1 cellular context compared by ENCODE assay signal in the genomic region with DNA sequence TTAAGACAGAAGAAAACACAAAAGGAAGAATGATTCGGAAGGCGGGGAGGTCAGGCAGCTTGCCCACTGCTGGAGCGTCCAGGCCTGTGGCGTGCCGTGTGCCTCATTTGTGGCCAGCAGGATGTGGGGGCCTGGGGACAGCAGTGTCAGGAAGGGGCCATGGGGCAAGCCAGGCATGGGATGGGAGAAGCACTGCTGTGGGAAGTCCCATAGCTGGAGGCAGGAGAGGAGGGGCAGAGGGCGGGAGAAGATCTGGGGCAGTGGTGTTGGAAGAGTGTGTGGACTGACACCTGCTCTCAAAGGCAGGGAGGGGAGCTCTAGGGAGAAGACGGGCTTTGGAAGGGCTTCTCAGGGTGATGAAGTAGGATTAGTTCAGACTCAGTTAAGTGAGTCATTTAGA.
TF ChIP-seq lines count a peak whose summit lies in the region.

No MANE protein-coding gene starts in this region.

TF ChIP-seq in WTC11, 78 proteins besides CTCF, POLR2A, EP300 and RAD21 (continued from another document):
- TF ChIP-seq, protein P1, sequence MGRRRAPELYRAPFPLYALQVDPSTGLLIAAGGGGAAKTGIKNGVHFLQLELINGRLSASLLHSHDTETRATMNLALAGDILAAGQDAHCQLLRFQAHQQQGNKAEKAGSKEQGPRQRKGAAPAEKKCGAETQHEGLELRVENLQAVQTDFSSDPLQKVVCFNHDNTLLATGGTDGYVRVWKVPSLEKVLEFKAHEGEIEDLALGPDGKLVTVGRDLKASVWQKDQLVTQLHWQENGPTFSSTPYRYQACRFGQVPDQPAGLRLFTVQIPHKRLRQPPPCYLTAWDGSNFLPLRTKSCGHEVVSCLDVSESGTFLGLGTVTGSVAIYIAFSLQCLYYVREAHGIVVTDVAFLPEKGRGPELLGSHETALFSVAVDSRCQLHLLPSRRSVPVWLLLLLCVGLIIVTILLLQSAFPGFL (CRISPR knock-in tag; IDR thresholded peaks at IDR 0.05; ENCODE audit: borderline replicate concordance): no peak
- TF ChIP-seq, protein P2, sequence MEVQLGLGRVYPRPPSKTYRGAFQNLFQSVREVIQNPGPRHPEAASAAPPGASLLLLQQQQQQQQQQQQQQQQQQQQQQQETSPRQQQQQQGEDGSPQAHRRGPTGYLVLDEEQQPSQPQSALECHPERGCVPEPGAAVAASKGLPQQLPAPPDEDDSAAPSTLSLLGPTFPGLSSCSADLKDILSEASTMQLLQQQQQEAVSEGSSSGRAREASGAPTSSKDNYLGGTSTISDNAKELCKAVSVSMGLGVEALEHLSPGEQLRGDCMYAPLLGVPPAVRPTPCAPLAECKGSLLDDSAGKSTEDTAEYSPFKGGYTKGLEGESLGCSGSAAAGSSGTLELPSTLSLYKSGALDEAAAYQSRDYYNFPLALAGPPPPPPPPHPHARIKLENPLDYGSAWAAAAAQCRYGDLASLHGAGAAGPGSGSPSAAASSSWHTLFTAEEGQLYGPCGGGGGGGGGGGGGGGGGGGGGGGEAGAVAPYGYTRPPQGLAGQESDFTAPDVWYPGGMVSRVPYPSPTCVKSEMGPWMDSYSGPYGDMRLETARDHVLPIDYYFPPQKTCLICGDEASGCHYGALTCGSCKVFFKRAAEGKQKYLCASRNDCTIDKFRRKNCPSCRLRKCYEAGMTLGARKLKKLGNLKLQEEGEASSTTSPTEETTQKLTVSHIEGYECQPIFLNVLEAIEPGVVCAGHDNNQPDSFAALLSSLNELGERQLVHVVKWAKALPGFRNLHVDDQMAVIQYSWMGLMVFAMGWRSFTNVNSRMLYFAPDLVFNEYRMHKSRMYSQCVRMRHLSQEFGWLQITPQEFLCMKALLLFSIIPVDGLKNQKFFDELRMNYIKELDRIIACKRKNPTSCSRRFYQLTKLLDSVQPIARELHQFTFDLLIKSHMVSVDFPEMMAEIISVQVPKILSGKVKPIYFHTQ (CRISPR knock-in tag; IDR thresholded peaks at IDR 0.05): no peak
- TF ChIP-seq, protein P3, sequence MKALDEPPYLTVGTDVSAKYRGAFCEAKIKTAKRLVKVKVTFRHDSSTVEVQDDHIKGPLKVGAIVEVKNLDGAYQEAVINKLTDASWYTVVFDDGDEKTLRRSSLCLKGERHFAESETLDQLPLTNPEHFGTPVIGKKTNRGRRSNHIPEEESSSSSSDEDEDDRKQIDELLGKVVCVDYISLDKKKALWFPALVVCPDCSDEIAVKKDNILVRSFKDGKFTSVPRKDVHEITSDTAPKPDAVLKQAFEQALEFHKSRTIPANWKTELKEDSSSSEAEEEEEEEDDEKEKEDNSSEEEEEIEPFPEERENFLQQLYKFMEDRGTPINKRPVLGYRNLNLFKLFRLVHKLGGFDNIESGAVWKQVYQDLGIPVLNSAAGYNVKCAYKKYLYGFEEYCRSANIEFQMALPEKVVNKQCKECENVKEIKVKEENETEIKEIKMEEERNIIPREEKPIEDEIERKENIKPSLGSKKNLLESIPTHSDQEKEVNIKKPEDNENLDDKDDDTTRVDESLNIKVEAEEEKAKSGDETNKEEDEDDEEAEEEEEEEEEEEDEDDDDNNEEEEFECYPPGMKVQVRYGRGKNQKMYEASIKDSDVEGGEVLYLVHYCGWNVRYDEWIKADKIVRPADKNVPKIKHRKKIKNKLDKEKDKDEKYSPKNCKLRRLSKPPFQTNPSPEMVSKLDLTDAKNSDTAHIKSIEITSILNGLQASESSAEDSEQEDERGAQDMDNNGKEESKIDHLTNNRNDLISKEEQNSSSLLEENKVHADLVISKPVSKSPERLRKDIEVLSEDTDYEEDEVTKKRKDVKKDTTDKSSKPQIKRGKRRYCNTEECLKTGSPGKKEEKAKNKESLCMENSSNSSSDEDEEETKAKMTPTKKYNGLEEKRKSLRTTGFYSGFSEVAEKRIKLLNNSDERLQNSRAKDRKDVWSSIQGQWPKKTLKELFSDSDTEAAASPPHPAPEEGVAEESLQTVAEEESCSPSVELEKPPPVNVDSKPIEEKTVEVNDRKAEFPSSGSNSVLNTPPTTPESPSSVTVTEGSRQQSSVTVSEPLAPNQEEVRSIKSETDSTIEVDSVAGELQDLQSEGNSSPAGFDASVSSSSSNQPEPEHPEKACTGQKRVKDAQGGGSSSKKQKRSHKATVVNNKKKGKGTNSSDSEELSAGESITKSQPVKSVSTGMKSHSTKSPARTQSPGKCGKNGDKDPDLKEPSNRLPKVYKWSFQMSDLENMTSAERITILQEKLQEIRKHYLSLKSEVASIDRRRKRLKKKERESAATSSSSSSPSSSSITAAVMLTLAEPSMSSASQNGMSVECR (CRISPR knock-in tag; IDR thresholded peaks at IDR 0.05; ENCODE audit: borderline replicate concordance): no peak
- TF ChIP-seq NR1H2 (CRISPR knock-in tag; IDR thresholded peaks at IDR 0.05): no peak
- TF ChIP-seq CREB1 (CRISPR knock-in tag; IDR thresholded peaks at IDR 0.05): no peak
